ENCODE assay signal across 8 cellular contexts in the genomic region with DNA sequence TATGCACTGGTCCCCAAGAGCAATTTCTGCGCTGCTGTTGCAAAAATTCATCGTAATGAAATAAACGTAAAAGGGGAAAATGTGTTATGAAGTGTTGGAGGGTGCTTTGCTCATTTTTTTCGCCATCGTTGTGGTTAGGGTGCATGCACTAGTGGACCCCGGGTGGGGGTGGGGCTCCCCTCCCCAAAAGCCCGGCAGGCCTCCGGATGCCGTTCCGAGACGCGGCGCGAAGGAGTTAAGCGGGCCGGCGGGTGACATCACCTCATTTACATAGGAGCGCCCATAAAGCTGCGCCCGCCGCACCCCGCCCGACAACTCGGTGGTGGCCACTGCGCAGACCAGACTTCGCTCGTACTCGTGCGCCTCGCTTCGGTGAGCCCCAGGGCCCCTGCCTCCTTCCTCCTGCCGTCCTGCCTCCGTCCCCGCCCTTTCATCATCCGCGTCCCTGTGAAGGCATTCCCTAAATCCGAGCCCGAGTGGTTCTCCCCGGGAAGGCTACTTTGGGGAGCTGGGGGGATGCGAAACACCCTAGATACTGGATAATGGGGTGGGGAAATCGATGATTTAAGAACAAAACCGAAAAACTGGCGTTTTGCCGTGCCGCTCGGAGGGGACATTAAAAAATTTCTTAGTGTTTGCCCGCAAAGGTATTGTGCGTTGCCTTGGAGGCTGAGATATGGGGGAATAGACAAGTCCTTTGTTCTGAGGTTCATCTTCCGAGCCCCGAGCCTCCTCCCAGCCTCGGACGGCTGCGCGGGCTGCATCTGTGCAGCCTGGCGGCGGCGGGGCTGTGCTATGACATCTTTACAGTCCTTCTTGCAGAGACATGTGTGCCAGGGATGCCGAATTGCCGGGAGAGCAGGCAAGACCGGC. TPM values are rescaled to one million over a fixed set of nuclear protein-coding genes. Genes with fewer than 3 reads are reported as not detected.
A peak's percentile ranks its signal among the peaks of the same experiment; 100 is the strongest.
DNase-seq lines count a peak whose midpoint lies in the region; ATAC-seq and TF ChIP-seq lines count a peak whose summit lies in the region.

TSS of gene TMSB4X (plus strand) at position 314 of the 873 bp plus-strand sequence.

- H3K27ac ChIP-seq in epithelial cell of prostate: peak within 1 kb of the TSS; percentile 95

- peak; percentile 33 for ATAC-seq in GM21423 (IDR thresholded peaks at IDR 0.05; ENCODE audit: unreplicated experiment)

- peak within 1 kb of the TSS; percentile 97 to 98 (median 97) for H3K27ac Mint-ChIP-seq in IgD-negative memory B cell

- peaks cover 29 to 64% (median 34%) of the 10 kb centered on the region in 3 donors for H3K4me1 Mint-ChIP-seq in IgD-negative memory B cell

- peak within 1 kb of the TSS; percentile 97 to 98 (median 98) for H3K4me3 Mint-ChIP-seq in IgD-negative memory B cell

- H3K27me3 Mint-ChIP-seq in IgD-negative memory B cell: peaks cover 22% of the 10 kb centered on the region

- peaks cover 0 to 6% (median 0%) of the 10 kb centered on the region in 3 donors for H3K9me3 Mint-ChIP-seq in IgD-negative memory B cell

- peaks cover 13% of the 10 kb centered on the region for H3K36me3 Mint-ChIP-seq in IgD-negative memory B cell

- DNase-seq in CD1c-positive myeloid dendritic cell (ENCODE audit: extremely low spot score) (peak; percentile 86), epithelial cell of prostate (ENCODE audit: low read depth, low spot score) (no peak), mucosa of gallbladder (ENCODE audit: low spot score) (peak; percentile 87)
- peak; percentile 82 for DNase-seq in activated T-cell treated with anti-CD3 and anti-CD28 coated beads, Interleukin-2, amount 50 U/mL, for 1 hour
- peak; percentile 87 for DNase-seq in stimulated activated CD8-positive, alpha-beta memory T cell treated with anti-CD3 and anti-CD28 coated beads, Interleukin-4, amount 100 ng/mL, for 48 hours

TF ChIP-seq in PFSK-1, 5 proteins besides CTCF, POLR2A, EP300 and RAD21:
- TF ChIP-seq POLR2AphosphoS5 (IDR thresholded peaks at IDR 0.05; ENCODE audit: low read depth, low read length): peak; percentile 97
- TF ChIP-seq, protein P1, sequence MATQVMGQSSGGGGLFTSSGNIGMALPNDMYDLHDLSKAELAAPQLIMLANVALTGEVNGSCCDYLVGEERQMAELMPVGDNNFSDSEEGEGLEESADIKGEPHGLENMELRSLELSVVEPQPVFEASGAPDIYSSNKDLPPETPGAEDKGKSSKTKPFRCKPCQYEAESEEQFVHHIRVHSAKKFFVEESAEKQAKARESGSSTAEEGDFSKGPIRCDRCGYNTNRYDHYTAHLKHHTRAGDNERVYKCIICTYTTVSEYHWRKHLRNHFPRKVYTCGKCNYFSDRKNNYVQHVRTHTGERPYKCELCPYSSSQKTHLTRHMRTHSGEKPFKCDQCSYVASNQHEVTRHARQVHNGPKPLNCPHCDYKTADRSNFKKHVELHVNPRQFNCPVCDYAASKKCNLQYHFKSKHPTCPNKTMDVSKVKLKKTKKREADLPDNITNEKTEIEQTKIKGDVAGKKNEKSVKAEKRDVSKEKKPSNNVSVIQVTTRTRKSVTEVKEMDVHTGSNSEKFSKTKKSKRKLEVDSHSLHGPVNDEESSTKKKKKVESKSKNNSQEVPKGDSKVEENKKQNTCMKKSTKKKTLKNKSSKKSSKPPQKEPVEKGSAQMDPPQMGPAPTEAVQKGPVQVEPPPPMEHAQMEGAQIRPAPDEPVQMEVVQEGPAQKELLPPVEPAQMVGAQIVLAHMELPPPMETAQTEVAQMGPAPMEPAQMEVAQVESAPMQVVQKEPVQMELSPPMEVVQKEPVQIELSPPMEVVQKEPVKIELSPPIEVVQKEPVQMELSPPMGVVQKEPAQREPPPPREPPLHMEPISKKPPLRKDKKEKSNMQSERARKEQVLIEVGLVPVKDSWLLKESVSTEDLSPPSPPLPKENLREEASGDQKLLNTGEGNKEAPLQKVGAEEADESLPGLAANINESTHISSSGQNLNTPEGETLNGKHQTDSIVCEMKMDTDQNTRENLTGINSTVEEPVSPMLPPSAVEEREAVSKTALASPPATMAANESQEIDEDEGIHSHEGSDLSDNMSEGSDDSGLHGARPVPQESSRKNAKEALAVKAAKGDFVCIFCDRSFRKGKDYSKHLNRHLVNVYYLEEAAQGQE (IDR thresholded peaks at IDR 0.05; ENCODE audit: insufficient read depth in 1 of 2, low read depth in 2 of 2, low read length in 2 of 2): 0 out of 4 replicates have a peak, but pooled peaks of 1 of the 2 experiments have one; percentile 22
- no peak for TF ChIP-seq SIN3A (IDR thresholded peaks at IDR 0.05; ENCODE audit: borderline replicate concordance, insufficient read depth, low read length)
- TF ChIP-seq TAF1 (IDR thresholded peaks at IDR 0.05; ENCODE audit: borderline replicate concordance, insufficient read depth, low read length): peak; percentile 86
- peak; percentile 89 for TF ChIP-seq FOXP2 (optimal IDR thresholded peaks at IDR 0.05; ENCODE audit: borderline replicate concordance, extremely low read depth, extremely low read length, insufficient read depth)

RNA-seq across cellular contexts. Expression of gene TMSB4X, which starts in this region (rescaled TPM):
- polyA plus RNA-seq in IgD-negative memory B cell: 19,114 TPM
- polyA plus RNA-seq in PFSK-1 (2012; ENCODE audit: insufficient read length, low read depth): 1,944 TPM
- total RNA-seq in mucosa of gallbladder: 4,832 TPM
